In the genomic region with DNA sequence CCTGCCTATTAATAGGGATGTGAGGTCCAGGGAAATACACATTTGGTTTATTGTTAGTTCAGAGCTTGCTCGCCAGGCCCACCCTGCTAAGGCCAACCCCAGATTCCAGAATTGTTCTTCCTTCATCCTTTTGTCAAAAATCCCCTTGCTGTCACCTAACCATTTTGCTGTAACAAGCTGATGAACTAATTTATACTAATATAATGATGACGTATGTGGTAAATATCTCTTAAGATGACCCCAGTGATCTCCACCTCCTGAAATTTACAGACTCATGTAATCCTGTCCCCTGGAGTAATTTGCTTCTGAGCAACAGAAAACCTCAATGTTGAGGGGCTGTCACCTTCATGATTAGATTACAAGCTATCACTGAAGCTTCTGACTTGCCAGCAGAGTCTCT, we compare ENCODE assay signal across 30 cellular contexts.
DNase-seq lines count a peak whose midpoint lies in the region; ATAC-seq, FAIRE-seq and TF ChIP-seq lines count a peak whose summit lies in the region.
"Had no signal": no experiment of that assay in that cellular context is flagged by ENCODE, and none has a peak within 500 bp of the region (broad histone marks: within the 10 kb centered on the region; RNA-seq: fewer than 3 reads in every experiment).

No MANE protein-coding gene starts in this region.

- H3K79me2 ChIP-seq in HepG2 (ENCODE audit: insufficient read depth, low read length): no peaks in the 10 kb centered on the region
- H3K79me2 ChIP-seq in SU-DHL-6 (ENCODE audit: insufficient read depth, low read length): no peaks in the 10 kb centered on the region

- H3K4me3 ChIP-seq in HepG2 (replicated peaks in 1 of 3; ENCODE audit: insufficient read depth in 1 of 3, low read depth in 2 of 3, low read length in 3 of 3) (no peak overlapping the region), right lobe of liver (no peak overlapping the region), SU-DHL-6 (ENCODE audit: insufficient read depth, low read length, poor library complexity, severe bottlenecking) (no peak overlapping the region)
- H3K4me3 ChIP-seq: A549; BLaER1; BLaER1 treated with 17β-estradiol and CSF1 and Interleukin-3, amounts not matched to agents 10 nM and 100 nM had no signal

- BruUV-seq in HepG2 (replicated peaks; lab: Mats Ljungman, UMichigan): no TSS peak

- CTCF ChIA-PET in HepG2 (lab: Yijun Ruan, JAX; ENCODE audit: low intra/inter-chr PET ratio, low total read pairs): no interaction called here

- POLR2A ChIA-PET in HepG2 (lab: Yijun Ruan, JAX): no interaction called here

- no peak for DNase-seq in HepG2 (ENCODE audit: low spot score)
- DNase-seq in right lobe of liver: no peak
- no peak for DNase-seq in OCI-M1 (lab: John Stamatoyannopoulos, UW)
- DNase-seq: 8988T; ACHN; AML-193; BE2C; Caco-2; Calu3; CD4-positive, alpha-beta memory T cell; CD4-positive, alpha-beta T cell; CD4-positive, CD25-positive, alpha-beta regulatory T cell; CD8-positive, alpha-beta memory T cell; CD8-positive, alpha-beta T cell; COR-L47; DMS 273 treated with DMSO at 0.1 percent for 48 hours; DMS153; DMS53; DMS79; DMS79 treated with DMSO at 0.1 percent for 48 hours; DND-41; EL had no signal

- no peak for TF ChIP-seq RAD21 in HepG2 (CRISPR knock-in tag; IDR thresholded peaks at IDR 0.05)

- H3F3A ChIP-seq in SU-DHL-6 (ENCODE audit: insufficient read depth): no peaks in the 10 kb centered on the region

- H3K9me3 ChIP-seq in HepG2 (ENCODE audit: low read length) (no peaks in the 10 kb centered on the region), right lobe of liver (no peaks in the 10 kb centered on the region), SU-DHL-6 (ENCODE audit: insufficient read depth, low read length) (no peaks in the 10 kb centered on the region)
- H3K9me3 ChIP-seq: A549; BE2C; BLaER1; BLaER1 treated with 17β-estradiol and CSF1 and Interleukin-3, amounts not matched to agents 10 nM and 100 nM; Caco-2 had no signal

- H3K4me2 ChIP-seq in HepG2 (ENCODE audit: low read depth, low read length) (no peak overlapping the region), SU-DHL-6 (ENCODE audit: low read depth, low read length, poor library complexity, severe bottlenecking) (no peak overlapping the region)
- H3K4me2 ChIP-seq: A549, BLaER1 had no signal

- H3K36me3 ChIP-seq in HepG2 (replicated peaks in 1 of 2; ENCODE audit: control insufficient read depth in 1 of 2, insufficient read depth in 2 of 2, low read length in 2 of 2): no peaks in the 10 kb centered on the region
- no peaks in the 10 kb centered on the region for H3K36me3 ChIP-seq in right lobe of liver
- H3K36me3 ChIP-seq in SU-DHL-6 (ENCODE audit: low read length): no peaks in the 10 kb centered on the region
- H3K36me3 ChIP-seq: BE2C; BLaER1; BLaER1 treated with 17β-estradiol and CSF1 and Interleukin-3, amounts not matched to agents 10 nM and 100 nM had no signal

- H3K9ac ChIP-seq in HepG2 (ENCODE audit: insufficient read depth, low read depth, low read length) (no peak overlapping the region), SU-DHL-6 (ENCODE audit: low read length) (peak overlapping the region; percentile 13; the same call in 1 of the 2 replicates)
- H3K9ac ChIP-seq: BLaER1; BLaER1 treated with 17β-estradiol and CSF1 and Interleukin-3, amounts not matched to agents 10 nM and 100 nM had no signal

- TF ChIP-seq POLR2A in HepG2 (IDR thresholded peaks at IDR 0.05; ENCODE audit: insufficient read depth in 1 of 2, low read depth in 2 of 2, low read length in 2 of 2): no peak
- no peak for TF ChIP-seq POLR2A in right lobe of liver (IDR thresholded peaks at IDR 0.05)

- H2AFZ ChIP-seq in HepG2 (ENCODE audit: low read length) (no peak overlapping the region), SU-DHL-6 (ENCODE audit: low read depth, low read length, severe bottlenecking) (no peak overlapping the region)

- no peaks in the 10 kb centered on the region for H3K4me1 ChIP-seq in HepG2 (ENCODE audit: insufficient read depth, low read length)
- no peaks in the 10 kb centered on the region for H3K4me1 ChIP-seq in right lobe of liver
- H3K4me1 ChIP-seq: A549, BE2C, BLaER1, Caco-2 had no signal

- H4K20me1 ChIP-seq in HepG2 (ENCODE audit: insufficient read depth, low read length): no peaks in the 10 kb centered on the region
- H4K20me1 ChIP-seq in SU-DHL-6 (ENCODE audit: low read depth, low read length): no peaks in the 10 kb centered on the region
- H4K20me1 ChIP-seq: BLaER1; BLaER1 treated with 17β-estradiol and CSF1 and Interleukin-3, amounts not matched to agents 10 nM and 100 nM had no signal

- intact Hi-C loops in HepG2 (cut with micrococcal nuclease; ENCODE audit: unreplicated experiment) (no loop called here), right lobe of liver (cut with DNase I) (no loop called here)

- in situ Hi-C loops in HepG2 (cut with HindIII; ENCODE audit: extremely low pct_ligation_motif_present, low pct_unique_long_range_greater_than_20kb): no loop called here

- H3K27ac ChIP-seq in HepG2 (ENCODE audit: extremely low read length, insufficient read depth, low read length) (no peak overlapping the region), right lobe of liver (no peak overlapping the region), SU-DHL-6 (ENCODE audit: low read depth, low read length) (0 out of 2 replicates have a peak overlapping the region, but pooled peaks have one; percentile 3)
- H3K27ac ChIP-seq: 22Rv1; A549; BLaER1; BLaER1 treated with 17β-estradiol and CSF1 and Interleukin-3, amounts not matched to agents 10 nM and 100 nM; C4-2B had no signal

- TF ChIP-seq CTCF in HepG2 (CRISPR knock-in tag; IDR thresholded peaks at IDR 0.05) (no peak), right lobe of liver (IDR thresholded peaks at IDR 0.05) (no peak), SU-DHL-6 (IDR thresholded peaks at IDR 0.05; ENCODE audit: insufficient read depth, low read length, poor library complexity, severe bottlenecking) (no peak)

- WGBS in HepG2 (ENCODE audit: low lambda C conversion rate): 0% methylated on average over 2 of the region's 2 CpGs
- WGBS in right lobe of liver (ENCODE audit: insufficient coverage, low coverage, low lambda C conversion rate, missing lambda C conversion rate): 31% methylated on average over 2 of the region's 2 CpGs

- ATAC-seq in HepG2: no peak
- no peak for ATAC-seq in right lobe of liver
- ATAC-seq: A549; CD8-positive, alpha-beta T cell had no signal

- TF ChIP-seq EP300 in HepG2 (IDR thresholded peaks at IDR 0.05; ENCODE audit: low read depth in 2 of 2, low read length in 2 of 2) (no peak), HepG2 (CRISPR knock-in tag; IDR thresholded peaks at IDR 0.05; ENCODE audit: borderline replicate concordance) (no peak)

- H3K9me2 ChIP-seq in SU-DHL-6 (replicated peaks; ENCODE audit: insufficient read depth, low read length): no peaks in the 10 kb centered on the region

- FAIRE-seq in HepG2 (lab: Jason Lieb, UNC): no peak
- FAIRE-seq: A204.1, A549, D721Med had no signal

- no peaks in the 10 kb centered on the region for H3K27me3 ChIP-seq in HepG2 (ENCODE audit: control insufficient read depth in 1 of 2, insufficient read depth in 2 of 2, low read length in 2 of 2)
- no peaks in the 10 kb centered on the region for H3K27me3 ChIP-seq in right lobe of liver
- H3K27me3 ChIP-seq in SU-DHL-6 (ENCODE audit: low read length): no peaks in the 10 kb centered on the region
- H3K27me3 ChIP-seq: BE2C; BLaER1; BLaER1 treated with 17β-estradiol and CSF1 and Interleukin-3, amounts not matched to agents 10 nM and 100 nM had no signal

TF ChIP-seq in HepG2, 621 proteins besides CTCF, POLR2A, EP300 and RAD21:
- peak in 1 of 2 experiments; percentile 40; a peak in 1 of 4 replicates for TF ChIP-seq MAFK (conservative IDR thresholded peaks at IDR 0.05 in 1 of 2, IDR thresholded peaks at IDR 0.05 in 1 of 2; ENCODE audit: low read length in 2 of 2)
- TF ChIP-seq ATF7 (IDR thresholded peaks at IDR 0.05): peak; percentile 52; the same call in 1 of the 2 replicates
- no peak for TF ChIP-seq ATF7 (CRISPR knock-in tag; IDR thresholded peaks at IDR 0.05)
- peak; percentile 27; the same call in 1 of the 2 replicates for TF ChIP-seq MAFF (IDR thresholded peaks at IDR 0.05; ENCODE audit: low read depth, low read length)
- TF ChIP-seq ZNF550 (CRISPR knock-in tag; IDR thresholded peaks at IDR 0.05; ENCODE audit: borderline replicate concordance): no peak
- TF ChIP-seq CREB1 (IDR thresholded peaks at IDR 0.05): peak; percentile 83
- TF ChIP-seq CREB1 (CRISPR knock-in tag; IDR thresholded peaks at IDR 0.05): no peak
